2 cellular contexts compared by ENCODE assay signal in genomic region chr4:80107374-80107773, GRCh38.
TF ChIP-seq lines count a peak whose summit lies in the region.

No MANE protein-coding gene starts in this region.

TF ChIP-seq in HEK293, 187 proteins besides CTCF, POLR2A, EP300 and RAD21 (continued from another document):
- TF ChIP-seq ZNF280D (tag by site-specific recombination; IDR thresholded peaks at IDR 0.05) (no peak), SETDB1 (IDR thresholded peaks at IDR 0.05; ENCODE audit: insufficient read length, low read length) (peak; percentile 61), ZNF133 (tag by site-specific recombination; IDR thresholded peaks at IDR 0.05) (peak; percentile 95)

TF ChIP-seq in endothelial cell of umbilical vein, 7 proteins besides CTCF, POLR2A, EP300 and RAD21 (continued from another document):
- TF ChIP-seq JUN (IDR thresholded peaks at IDR 0.05; ENCODE audit: borderline replicate concordance, insufficient read depth, insufficient read length, low read depth) (no peak), EZH2 (IDR thresholded peaks at IDR 0.05; ENCODE audit: borderline replicate concordance, low read depth, low read length, severe bottlenecking) (no peak), FOS (IDR thresholded peaks at IDR 0.05; ENCODE audit: borderline replicate concordance, insufficient read depth, low read length) (no peak), MYC (IDR thresholded peaks at IDR 0.05; ENCODE audit: low read depth, low read length) (no peak)
